3 cellular contexts compared by ENCODE assay signal in genomic region chr7:88450874-88451273, GRCh38.
TF ChIP-seq lines count a peak whose summit lies in the region.

No MANE protein-coding gene starts in this region.

TF ChIP-seq in A549, 52 proteins besides CTCF, POLR2A, EP300 and RAD21 (continued from another document):
- 0 out of 2 replicates have a peak, but pooled peaks have one; percentile 18 for TF ChIP-seq NFE2L2 (conservative IDR thresholded peaks at IDR 0.05; ENCODE audit: low read length)
- TF ChIP-seq SREBF2 (IDR thresholded peaks at IDR 0.05) = no peak
- no peak for TF ChIP-seq TP53 (CRISPR knock-in tag; IDR thresholded peaks at IDR 0.05)
- TF ChIP-seq FOXS1 (CRISPR knock-in tag; IDR thresholded peaks at IDR 0.05) = no peak
- TF ChIP-seq, protein P1, sequence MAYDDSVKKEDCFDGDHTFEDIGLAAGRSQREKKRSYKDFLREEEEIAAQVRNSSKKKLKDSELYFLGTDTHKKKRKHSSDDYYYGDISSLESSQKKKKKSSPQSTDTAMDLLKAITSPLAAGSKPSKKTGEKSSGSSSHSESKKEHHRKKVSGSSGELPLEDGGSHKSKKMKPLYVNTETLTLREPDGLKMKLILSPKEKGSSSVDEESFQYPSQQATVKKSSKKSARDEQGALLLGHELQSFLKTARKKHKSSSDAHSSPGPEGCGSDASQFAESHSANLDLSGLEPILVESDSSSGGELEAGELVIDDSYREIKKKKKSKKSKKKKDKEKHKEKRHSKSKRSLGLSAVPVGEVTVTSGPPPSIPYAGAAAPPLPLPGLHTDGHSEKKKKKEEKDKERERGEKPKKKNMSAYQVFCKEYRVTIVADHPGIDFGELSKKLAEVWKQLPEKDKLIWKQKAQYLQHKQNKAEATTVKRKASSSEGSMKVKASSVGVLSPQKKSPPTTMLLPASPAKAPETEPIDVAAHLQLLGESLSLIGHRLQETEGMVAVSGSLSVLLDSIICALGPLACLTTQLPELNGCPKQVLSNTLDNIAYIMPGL (CRISPR knock-in tag; IDR thresholded peaks at IDR 0.05; ENCODE audit: borderline replicate concordance) = no peak
- TF ChIP-seq RARB (CRISPR knock-in tag; IDR thresholded peaks at IDR 0.05) = no peak
- TF ChIP-seq, protein P2, sequence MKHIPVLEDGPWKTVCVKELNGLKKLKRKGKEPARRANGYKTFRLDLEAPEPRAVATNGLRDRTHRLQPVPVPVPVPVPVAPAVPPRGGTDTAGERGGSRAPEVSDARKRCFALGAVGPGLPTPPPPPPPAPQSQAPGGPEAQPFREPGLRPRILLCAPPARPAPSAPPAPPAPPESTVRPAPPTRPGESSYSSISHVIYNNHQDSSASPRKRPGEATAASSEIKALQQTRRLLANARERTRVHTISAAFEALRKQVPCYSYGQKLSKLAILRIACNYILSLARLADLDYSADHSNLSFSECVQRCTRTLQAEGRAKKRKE (CRISPR knock-in tag; IDR thresholded peaks at IDR 0.05; ENCODE audit: low read depth) = no peak
- TF ChIP-seq MAFK (IDR thresholded peaks at IDR 0.05; ENCODE audit: partially characterized antibody) = peak; percentile 91

TF ChIP-seq in IMR-90, 13 proteins besides CTCF, POLR2A, EP300 and RAD21 (continued from another document):
- TF ChIP-seq NFE2L2 (IDR thresholded peaks at IDR 0.05; ENCODE audit: low read depth, low read length) = peak; percentile 18; the same call in 1 of the 2 replicates
- no peak for TF ChIP-seq FOS (IDR thresholded peaks at IDR 0.05; ENCODE audit: low read depth, low read length)
TF ChIP-seq in IMR-90: peak in this region for 2.

TF ChIP-seq in K562, 482 proteins besides CTCF, POLR2A, EP300 and RAD21:
- TF ChIP-seq ZNF584 (CRISPR knock-in tag; IDR thresholded peaks at IDR 0.05; ENCODE audit: low read depth) (no peak), FOXO4 (CRISPR knock-in tag; IDR thresholded peaks at IDR 0.05) (no peak), TFAP4 (CRISPR knock-in tag; IDR thresholded peaks at IDR 0.05; ENCODE audit: borderline replicate concordance) (no peak), ZNF175 (CRISPR knock-in tag; IDR thresholded peaks at IDR 0.05; ENCODE audit: low read depth) (no peak), GATA2 (CRISPR knock-in tag; IDR thresholded peaks at IDR 0.05) (no peak), ZNF316 (IDR thresholded peaks at IDR 0.05) (peak; percentile 72), MBD1 (CRISPR knock-in tag; IDR thresholded peaks at IDR 0.05) (no peak), MAFF (IDR thresholded peaks at IDR 0.05; ENCODE audit: low read length) (peak; percentile 71), ZNF134 (CRISPR knock-in tag; conservative IDR thresholded peaks at IDR 0.05) (no peak), STAG1 (CRISPR knock-in tag; IDR thresholded peaks at IDR 0.05; ENCODE audit: borderline replicate concordance) (no peak), ZNF76 (CRISPR knock-in tag; IDR thresholded peaks at IDR 0.05; ENCODE audit: borderline replicate concordance) (no peak), C11orf30 (IDR thresholded peaks at IDR 0.05; ENCODE audit: low read depth) (peak; percentile 61; the same call in 1 of the 2 replicates), NFXL1 (CRISPR knock-in tag; IDR thresholded peaks at IDR 0.05) (no peak), MAFG (tag; conservative IDR thresholded peaks at IDR 0.05) (peak; percentile 70), PTTG1 (tag; IDR thresholded peaks at IDR 0.05; ENCODE audit: low read depth) (no peak), MAFK (IDR thresholded peaks at IDR 0.05; ENCODE audit: low read length) (peak; percentile 70), MBD2 (IDR thresholded peaks at IDR 0.05; ENCODE audit: borderline replicate concordance, low read depth) (no peak), MECOM (CRISPR knock-in tag; IDR thresholded peaks at IDR 0.05) (no peak)
- TF ChIP-seq, protein P3, sequence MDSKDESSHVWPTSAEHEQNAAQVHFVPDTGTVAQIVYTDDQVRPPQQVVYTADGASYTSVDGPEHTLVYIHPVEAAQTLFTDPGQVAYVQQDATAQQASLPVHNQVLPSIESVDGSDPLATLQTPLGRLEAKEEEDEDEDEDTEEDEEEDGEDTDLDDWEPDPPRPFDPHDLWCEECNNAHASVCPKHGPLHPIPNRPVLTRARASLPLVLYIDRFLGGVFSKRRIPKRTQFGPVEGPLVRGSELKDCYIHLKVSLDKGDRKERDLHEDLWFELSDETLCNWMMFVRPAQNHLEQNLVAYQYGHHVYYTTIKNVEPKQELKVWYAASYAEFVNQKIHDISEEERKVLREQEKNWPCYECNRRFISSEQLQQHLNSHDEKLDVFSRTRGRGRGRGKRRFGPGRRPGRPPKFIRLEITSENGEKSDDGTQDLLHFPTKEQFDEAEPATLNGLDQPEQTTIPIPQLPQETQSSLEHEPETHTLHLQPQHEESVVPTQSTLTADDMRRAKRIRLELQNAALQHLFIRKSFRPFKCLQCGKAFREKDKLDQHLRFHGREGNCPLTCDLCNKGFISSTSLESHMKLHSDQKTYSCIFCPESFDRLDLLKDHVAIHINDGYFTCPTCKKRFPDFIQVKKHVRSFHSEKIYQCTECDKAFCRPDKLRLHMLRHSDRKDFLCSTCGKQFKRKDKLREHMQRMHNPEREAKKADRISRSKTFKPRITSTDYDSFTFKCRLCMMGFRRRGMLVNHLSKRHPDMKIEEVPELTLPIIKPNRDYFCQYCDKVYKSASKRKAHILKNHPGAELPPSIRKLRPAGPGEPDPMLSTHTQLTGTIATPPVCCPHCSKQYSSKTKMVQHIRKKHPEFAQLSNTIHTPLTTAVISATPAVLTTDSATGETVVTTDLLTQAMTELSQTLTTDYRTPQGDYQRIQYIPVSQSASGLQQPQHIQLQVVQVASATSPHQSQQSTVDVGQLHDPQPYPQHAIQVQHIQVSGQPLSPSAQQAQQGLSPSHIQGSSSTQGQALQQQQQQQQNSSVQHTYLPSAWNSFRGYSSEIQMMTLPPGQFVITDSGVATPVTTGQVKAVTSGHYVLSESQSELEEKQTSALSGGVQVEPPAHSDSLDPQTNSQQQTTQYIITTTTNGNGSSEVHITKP (IDR thresholded peaks at IDR 0.05; ENCODE audit: partially characterized antibody) = no peak
- TF ChIP-seq, protein P4, sequence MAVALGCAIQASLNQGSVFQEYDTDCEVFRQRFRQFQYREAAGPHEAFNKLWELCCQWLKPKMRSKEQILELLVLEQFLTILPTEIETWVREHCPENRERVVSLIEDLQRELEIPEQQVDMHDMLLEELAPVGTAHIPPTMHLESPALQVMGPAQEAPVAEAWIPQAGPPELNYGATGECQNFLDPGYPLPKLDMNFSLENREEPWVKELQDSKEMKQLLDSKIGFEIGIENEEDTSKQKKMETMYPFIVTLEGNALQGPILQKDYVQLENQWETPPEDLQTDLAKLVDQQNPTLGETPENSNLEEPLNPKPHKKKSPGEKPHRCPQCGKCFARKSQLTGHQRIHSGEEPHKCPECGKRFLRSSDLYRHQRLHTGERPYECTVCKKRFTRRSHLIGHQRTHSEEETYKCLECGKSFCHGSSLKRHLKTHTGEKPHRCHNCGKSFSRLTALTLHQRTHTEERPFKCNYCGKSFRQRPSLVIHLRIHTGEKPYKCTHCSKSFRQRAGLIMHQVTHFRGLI (CRISPR knock-in tag; IDR thresholded peaks at IDR 0.05) = no peak
- TF ChIP-seq, protein P5, sequence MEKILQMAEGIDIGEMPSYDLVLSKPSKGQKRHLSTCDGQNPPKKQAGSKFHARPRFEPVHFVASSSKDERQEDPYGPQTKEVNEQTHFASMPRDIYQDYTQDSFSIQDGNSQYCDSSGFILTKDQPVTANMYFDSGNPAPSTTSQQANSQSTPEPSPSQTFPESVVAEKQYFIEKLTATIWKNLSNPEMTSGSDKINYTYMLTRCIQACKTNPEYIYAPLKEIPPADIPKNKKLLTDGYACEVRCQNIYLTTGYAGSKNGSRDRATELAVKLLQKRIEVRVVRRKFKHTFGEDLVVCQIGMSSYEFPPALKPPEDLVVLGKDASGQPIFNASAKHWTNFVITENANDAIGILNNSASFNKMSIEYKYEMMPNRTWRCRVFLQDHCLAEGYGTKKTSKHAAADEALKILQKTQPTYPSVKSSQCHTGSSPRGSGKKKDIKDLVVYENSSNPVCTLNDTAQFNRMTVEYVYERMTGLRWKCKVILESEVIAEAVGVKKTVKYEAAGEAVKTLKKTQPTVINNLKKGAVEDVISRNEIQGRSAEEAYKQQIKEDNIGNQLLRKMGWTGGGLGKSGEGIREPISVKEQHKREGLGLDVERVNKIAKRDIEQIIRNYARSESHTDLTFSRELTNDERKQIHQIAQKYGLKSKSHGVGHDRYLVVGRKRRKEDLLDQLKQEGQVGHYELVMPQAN (IDR thresholded peaks at IDR 0.05; ENCODE audit: borderline replicate concordance) = no peak
